ENCODE assay signal across 20 cellular contexts in the genomic region with DNA sequence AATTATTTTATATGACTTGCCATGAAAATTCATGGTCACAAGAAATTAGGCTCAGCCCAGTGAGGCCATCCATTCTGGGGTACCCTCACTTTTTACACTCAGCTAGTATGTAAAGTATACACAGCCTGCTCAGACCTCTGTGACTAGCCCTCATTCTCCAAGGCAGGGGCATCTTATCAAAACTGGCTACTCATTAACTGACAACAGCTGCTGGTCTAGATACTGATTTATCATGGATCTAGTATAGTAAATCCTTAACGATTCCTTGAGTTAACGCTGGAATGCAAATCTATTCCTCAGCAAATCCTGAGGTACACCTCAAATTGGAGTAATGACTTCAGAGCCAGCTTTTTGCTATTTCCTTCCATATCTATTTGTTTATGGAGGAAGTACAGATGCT.
DNase-seq lines count a peak whose midpoint lies in the region; FAIRE-seq and TF ChIP-seq lines count a peak whose summit lies in the region.
"Had no signal": no experiment of that assay in that cellular context is flagged by ENCODE, and none has a peak within 500 bp of the region (broad histone marks: within the 10 kb centered on the region; RNA-seq: fewer than 3 reads in every experiment).

No MANE protein-coding gene starts in this region.

- peaks cover 6% of the 10 kb centered on the region for H3K9me3 Mint-ChIP-seq in nephron
- H3K9me3 Mint-ChIP-seq: H9 had no signal

- no peaks in the 10 kb centered on the region for H4K20me1 ChIP-seq in hepatocyte (ENCODE audit: insufficient read depth, poor library complexity, severe bottlenecking)

- no peak for TF ChIP-seq POLR2A in H54 (IDR thresholded peaks at IDR 0.05; ENCODE audit: low read depth, low read length)

- no peaks in the 10 kb centered on the region for H3K9me3 ChIP-seq in hepatocyte (ENCODE audit: low read depth)
- H3K9me3 ChIP-seq: SJCRH30 had no signal

- no peak overlapping the region for H3K4me3 ChIP-seq in hepatocyte
- H3K4me3 ChIP-seq: K562, SJCRH30 had no signal

- H3K9me2 ChIP-seq in hepatocyte (replicated peaks; ENCODE audit: insufficient read depth): no peaks in the 10 kb centered on the region

- no peaks in the 10 kb centered on the region for H3K27me3 ChIP-seq in hepatocyte
- H3K27me3 ChIP-seq: SJCRH30 had no signal

- H3K4me1 Mint-ChIP-seq in nephron: peaks cover 11% of the 10 kb centered on the region

- no peak for DNase-seq in D721Med (ENCODE audit: insufficient read length, low spot score)
- peak; percentile 3 for DNase-seq in HuH-7.5 (ENCODE audit: low spot score)
- peak; percentile 28 for DNase-seq in hepatocyte (ENCODE audit: low spot score)
- no peak for DNase-seq in activated gamma-delta T cell (lab: John Stamatoyannopoulos, UW)
- DNase-seq in GM13976 (ENCODE audit: low spot score): no peak
- no peak for DNase-seq in H54 (ENCODE audit: insufficient read length, low spot score)
- DNase-seq: DMS79, H9, MV-4-11, NCI-H1417 treated with DMSO at 0.1 percent for 48 hours, NCI-H2029 treated with DMSO at 0.1 percent for 48 hours, PC-3, SW 1271 had no signal

- H3K4me2 ChIP-seq in hepatocyte: peak overlapping the region; percentile 31

- FAIRE-seq in D721Med (lab: Jason Lieb, UNC) (peak; percentile 100), H54 (lab: Jason Lieb, UNC) (no peak)
- FAIRE-seq: HTR-8/SVneo, K562 had no signal

- no peaks in the 10 kb centered on the region for H3K27me3 Mint-ChIP-seq in nephron (ENCODE audit: low read depth)

- WGBS in hepatocyte (ENCODE audit: low lambda C conversion rate, missing lambda C conversion rate): 42% methylated on average over 2 of the region's 2 CpGs

- H3K27ac ChIP-seq in hepatocyte: peak overlapping the region; percentile 45
- H3K27ac ChIP-seq: C4-2B, HL-60, RWPE1, SJCRH30 had no signal

- no peaks in the 10 kb centered on the region for H3K79me2 ChIP-seq in hepatocyte

- TF ChIP-seq CTCF in D721Med (IDR thresholded peaks at IDR 0.05; ENCODE audit: insufficient read depth, missing control alignments): no peak
- TF ChIP-seq CTCF in hepatocyte (IDR thresholded peaks at IDR 0.05; ENCODE audit: poor library complexity): no peak
- TF ChIP-seq CTCF in nephron (IDR thresholded peaks at IDR 0.05; ENCODE audit: unreplicated experiment in 3 of 3): no peak
- no peak for TF ChIP-seq CTCF in GM13976 (IDR thresholded peaks at IDR 0.05; ENCODE audit: borderline replicate concordance, control extremely low read depth, extremely low read depth, insufficient read depth, missing control alignments)

- in situ Hi-C loops in GM13976 (cut with MboI; ENCODE audit: low sequenced_read_pairs, unreplicated experiment): no loop called here

- no peak overlapping the region for H3K4me3 Mint-ChIP-seq in nephron
- H3K4me3 Mint-ChIP-seq: H9 had no signal

- H3K36me3 ChIP-seq in hepatocyte (replicated peaks; ENCODE audit: insufficient read depth, low read depth): no peaks in the 10 kb centered on the region
- H3K36me3 ChIP-seq: SJCRH30 had no signal

- no peaks in the 10 kb centered on the region for H3K36me3 Mint-ChIP-seq in nephron (ENCODE audit: low read depth)

- peak overlapping the region; percentile 63 to 77 (median 67) for H3K27ac Mint-ChIP-seq in nephron
- H3K27ac Mint-ChIP-seq: H9 had no signal

- H3K4me1 ChIP-seq in hepatocyte (ENCODE audit: insufficient read depth): no peaks in the 10 kb centered on the region
- H3K4me1 ChIP-seq: SJCRH30 had no signal

- H2AFZ ChIP-seq in hepatocyte: no peak overlapping the region

Comparison
In these comparisons a context has a peak if more than half of its experiments do, and no peak if none do; other contexts are left out.
1. DNase-seq: peak in HuH-7.5 (single experiment) and hepatocyte (single experiment); none in D721Med (single experiment), activated gamma-delta T cell (single experiment), GM13976 (single experiment) and H54 (single experiment).